ENCODE assay signal across 17 cellular contexts in genomic region chr11:93492464-93493251, GRCh38.
"Had no signal": no experiment of that assay in that cellular context is flagged by ENCODE, and none has a peak within 500 bp of the region (broad histone marks: within the 10 kb centered on the region; RNA-seq: fewer than 3 reads in every experiment).

No MANE protein-coding gene starts in this region.

- H3K27me3 ChIP-seq: heart left ventricle, neural progenitor cell, right atrium auricular region, tibial artery had no signal

- H3K36me3 ChIP-seq: neural progenitor cell had no signal

- H3K9me3 ChIP-seq: heart left ventricle, psoas muscle, right atrium auricular region, tibial artery had no signal

- ATAC-seq: activated T-cell treated with anti-CD3 and anti-CD28 coated beads, Interleukin-2, amount 50 U/mL, for 4 hours; naive thymus-derived CD8-positive, alpha-beta T cell; psoas muscle; T-cell had no signal

- H3K4me3 ChIP-seq: heart left ventricle, neural progenitor cell, psoas muscle, right atrium auricular region, tibial artery had no signal

- H3K4me1 ChIP-seq: psoas muscle, right atrium auricular region, tibial artery had no signal

- DNase-seq: activated CD4-positive, alpha-beta T cell treated with anti-CD3 and anti-CD28 coated beads for 4 hours; activated CD4-positive, alpha-beta T cell treated with anti-CD3 and anti-CD28 coated beads, Interleukin-2, amount 50 U/mL, for 48 hours; activated CD4-positive, CD25-positive, alpha-beta regulatory T cell; activated CD8-positive, alpha-beta memory T cell treated with anti-CD3 and anti-CD28 coated beads, Interleukin-2, amount 50 U/mL, for 48 hours; activated naive CD8-positive, alpha-beta T cell treated with anti-CD3 and anti-CD28 coated beads, Interleukin-2, amount 10 ng/mL, durations not matched to agents 7 days and 5 days; activated T-cell treated with anti-CD3 and anti-CD28 coated beads, Interleukin-2, amount 50 U/mL, for 4 hours; amniotic stem cell; effector CD4-positive, alpha-beta T cell; heart left ventricle; naive thymus-derived CD8-positive, alpha-beta T cell; psoas muscle; stimulated activated CD4-positive, alpha-beta T cell treated with anti-CD3 and anti-CD28 coated beads, Interleukin-1b, Interleukin-23, amount 100 ng/mL, for 48 hours; T-cell; T1000; tibial artery had no signal

- H3K27ac ChIP-seq: heart left ventricle, neural progenitor cell, psoas muscle, right atrium auricular region, tibial artery had no signal
